In the genomic region with DNA sequence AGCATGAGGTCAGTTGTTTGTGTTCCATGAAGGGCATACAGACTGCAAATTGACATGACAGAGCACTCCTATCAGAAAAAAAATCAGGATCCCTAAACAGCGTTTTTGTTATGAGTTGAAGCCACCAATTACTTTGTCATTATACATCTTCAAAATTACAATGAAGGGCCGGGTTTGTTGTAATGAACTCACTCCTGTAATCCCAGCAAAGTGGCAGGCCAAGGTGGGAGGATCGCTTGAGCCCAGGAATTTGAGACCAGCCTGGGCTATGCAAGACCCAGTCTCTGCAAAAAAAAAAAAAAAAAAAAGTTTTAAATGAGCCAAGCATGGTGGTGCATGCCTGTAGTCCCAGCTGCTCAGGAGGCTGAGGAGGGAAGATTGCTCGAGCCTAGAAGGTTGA, we compare ENCODE assay signal across 7 cellular contexts.
"Had no signal": no experiment of that assay in that cellular context is flagged by ENCODE, and none has a peak within 500 bp of the region (broad histone marks: within the 10 kb centered on the region; RNA-seq: fewer than 3 reads in every experiment).

No MANE protein-coding gene starts in this region.

- ATAC-seq: K562 had no signal

- DNase-seq: GM23248, GOT3, H7, HCEC 1CT, IMR-90, KG1 had no signal
